Comparison of ENCODE assay signal across 11 cellular contexts in the genomic region with DNA sequence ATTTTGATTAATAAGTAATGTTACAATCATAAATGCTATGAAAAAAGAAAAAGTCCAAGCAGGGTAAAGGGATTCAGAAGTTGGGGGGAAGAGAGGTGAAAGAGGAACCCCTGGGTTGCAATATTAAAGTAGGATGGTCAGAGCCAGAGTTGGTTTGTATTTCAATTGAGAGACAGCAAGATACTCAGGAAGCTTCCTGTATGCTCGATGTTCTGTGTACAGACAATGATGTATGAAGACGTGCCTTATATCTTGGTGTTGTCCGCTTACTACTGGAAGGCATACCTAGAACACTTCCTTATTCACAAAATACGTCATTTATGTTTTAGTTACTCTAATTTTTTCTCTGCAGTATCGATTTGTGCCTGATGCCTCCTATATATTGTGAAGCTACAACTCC.
DNase-seq lines count a peak whose midpoint lies in the region; ATAC-seq and TF ChIP-seq lines count a peak whose summit lies in the region.
"Had no signal": no experiment of that assay in that cellular context is flagged by ENCODE, and none has a peak within 500 bp of the region (broad histone marks: within the 10 kb centered on the region; RNA-seq: fewer than 3 reads in every experiment).

No MANE protein-coding gene starts in this region.

- H3K27me3 ChIP-seq in CD4-positive, CD25-positive, alpha-beta regulatory T cell (ENCODE audit: control insufficient read depth, insufficient read depth, low read length) = no peaks in the 10 kb centered on the region
- H3K27me3 ChIP-seq in MM.1S (replicated peaks; ENCODE audit: insufficient read depth, low read length) (no peaks in the 10 kb centered on the region), esophagus squamous epithelium (no peaks in the 10 kb centered on the region)

- intact Hi-C loops in esophagus squamous epithelium (cut with DNase I) (no loop called here), sciatic nerve (cut with DNase I) (no loop called here)

- no peak for TF ChIP-seq POLR2A in esophagus squamous epithelium (IDR thresholded peaks at IDR 0.05)

- no peaks in the 10 kb centered on the region for H3K36me3 ChIP-seq in CD4-positive, CD25-positive, alpha-beta regulatory T cell (ENCODE audit: control insufficient read depth, insufficient read depth, low read length)
- H3K36me3 ChIP-seq in MM.1S (replicated peaks; ENCODE audit: insufficient read depth, low read length) = no peaks in the 10 kb centered on the region
- no peaks in the 10 kb centered on the region for H3K36me3 ChIP-seq in esophagus squamous epithelium

- peak in 2 of 3 donors; percentile 47 to 65 for DNase-seq in CD4-positive, CD25-positive, alpha-beta regulatory T cell
- DNase-seq in MM.1S (no peak), esophagus squamous epithelium (lab: John Stamatoyannopoulos, UW) (no peak), iPS-NIHi11 (ENCODE audit: low spot score) (no peak), sciatic nerve (ENCODE audit: low spot score) (no peak)
- DNase-seq: COR-L47, islet precursor cell, NCI-H187 treated with DMSO at 0.1 percent for 48 hours had no signal

- H3K9me2 ChIP-seq in MM.1S (replicated peaks; ENCODE audit: insufficient read depth, low read length) = no peaks in the 10 kb centered on the region

- H3K4me1 Mint-ChIP-seq in CD4-positive, CD25-positive, alpha-beta regulatory T cell = peaks cover 59 to 84% (median 71%) of the 10 kb centered on the region in 4 donors
- H3K4me1 Mint-ChIP-seq in brain = peaks cover 69% of the 10 kb centered on the region

- H3F3A ChIP-seq in MM.1S (ENCODE audit: insufficient read depth, low read length) = peaks cover 42% of the 10 kb centered on the region

- H3K9me3 ChIP-seq in CD4-positive, CD25-positive, alpha-beta regulatory T cell (ENCODE audit: control insufficient read depth in 2 of 2, low read length in 2 of 2) = no peaks in the 10 kb centered on the region
- no peaks in the 10 kb centered on the region for H3K9me3 ChIP-seq in MM.1S (replicated peaks; ENCODE audit: insufficient read depth, low read length)
- no peaks in the 10 kb centered on the region for H3K9me3 ChIP-seq in esophagus squamous epithelium

- H4K20me1 ChIP-seq in MM.1S (ENCODE audit: insufficient read depth, low read length) = peaks cover 82% of the 10 kb centered on the region

- H3K36me3 Mint-ChIP-seq in CD4-positive, CD25-positive, alpha-beta regulatory T cell = no peaks in the 10 kb centered on the region
- peaks cover 26% of the 10 kb centered on the region for H3K36me3 Mint-ChIP-seq in brain

- H3K9me3 Mint-ChIP-seq in CD4-positive, CD25-positive, alpha-beta regulatory T cell = peaks cover 0 to 1% (median 0%) of the 10 kb centered on the region in 7 donors
- H3K9me3 Mint-ChIP-seq in brain = peaks cover 0 to 6% (median 3%) of the 10 kb centered on the region in 5 experiments

- peak overlapping the region; percentile 75 for H3K27ac ChIP-seq in CD4-positive, CD25-positive, alpha-beta regulatory T cell (ENCODE audit: insufficient read depth, low read length, poor library complexity, severe bottlenecking)
- H3K27ac ChIP-seq in MM.1S (ENCODE audit: low read length) = peak overlapping the region; percentile 74; the same call in 1 of the 2 replicates
- peak overlapping the region in 2 of 4 donors; percentile 72 to 74 for H3K27ac ChIP-seq in esophagus squamous epithelium

- H3K4me2 ChIP-seq in MM.1S (ENCODE audit: low read depth, low read length) = peak overlapping the region; percentile 26; the same call in 1 of the 2 replicates

- TF ChIP-seq CTCF in MM.1S (IDR thresholded peaks at IDR 0.05; ENCODE audit: low read length) (no peak), brain (conservative IDR thresholded peaks at IDR 0.05) (no peak), esophagus squamous epithelium (IDR thresholded peaks at IDR 0.05) (no peak)

- H3K27ac Mint-ChIP-seq in CD4-positive, CD25-positive, alpha-beta regulatory T cell = peak overlapping the region; percentile 72 to 95 (median 94)
- H3K27ac Mint-ChIP-seq in brain = peak overlapping the region in 3 of 5 experiments; percentile 2 to 50 (median 26)

- no peak overlapping the region for H2AFZ ChIP-seq in MM.1S (ENCODE audit: low read length)

- peaks cover 56% of the 10 kb centered on the region for H3K4me1 ChIP-seq in CD4-positive, CD25-positive, alpha-beta regulatory T cell (ENCODE audit: control insufficient read depth, insufficient read depth, low read length, poor library complexity, severe bottlenecking)
- H3K4me1 ChIP-seq in MM.1S (ENCODE audit: low read length) (peaks cover 51% of the 10 kb centered on the region), esophagus squamous epithelium (peaks cover 16 to 76% (median 21%) of the 10 kb centered on the region in 3 donors)

- peak overlapping the region; percentile 61 to 84 (median 70) for H3K4me3 Mint-ChIP-seq in CD4-positive, CD25-positive, alpha-beta regulatory T cell
- H3K4me3 Mint-ChIP-seq in brain = no peak overlapping the region

- no peak overlapping the region; the same call in 1 of the 2 replicates for H3K9ac ChIP-seq in MM.1S (ENCODE audit: low read length)

- ATAC-seq in CD4-positive, CD25-positive, alpha-beta regulatory T cell (ENCODE audit: low read depth in 2 of 2) = peak; percentile 74 to 87
- peak; percentile 44 for ATAC-seq in GM18907 (IDR thresholded peaks at IDR 0.05; ENCODE audit: unreplicated experiment)
- ATAC-seq in HG03045 (IDR thresholded peaks at IDR 0.05; ENCODE audit: unreplicated experiment) = no peak
- no peak for ATAC-seq in sciatic nerve

- WGBS in esophagus squamous epithelium, 2 donors = 63 to 75% methylated on average over 5 of the region's 5 CpGs

- peaks cover 99% of the 10 kb centered on the region for H3K79me2 ChIP-seq in MM.1S (ENCODE audit: low read length)

- peak overlapping the region; percentile 67 for H3K4me3 ChIP-seq in CD4-positive, CD25-positive, alpha-beta regulatory T cell (ENCODE audit: low read depth, low read length)
- H3K4me3 ChIP-seq in MM.1S (ENCODE audit: low read length) (no peak overlapping the region), esophagus squamous epithelium (no peak overlapping the region)

- H3K27me3 Mint-ChIP-seq in CD4-positive, CD25-positive, alpha-beta regulatory T cell = no peaks in the 10 kb centered on the region
- no peaks in the 10 kb centered on the region for H3K27me3 Mint-ChIP-seq in brain

Comparison
In these comparisons a context has a peak if more than half of its experiments do, and no peak if none do; other contexts are left out.
1. ATAC-seq: peak in CD4-positive, CD25-positive, alpha-beta regulatory T cell (2 of 2) and GM18907 (single experiment); none in HG03045 (single experiment) and sciatic nerve (single experiment).
2. DNase-seq: peak in CD4-positive, CD25-positive, alpha-beta regulatory T cell (2 of 3); none in MM.1S (single experiment), esophagus squamous epithelium (single experiment), iPS-NIHi11 (single experiment) and sciatic nerve (single experiment).
3. H3K4me3 Mint-ChIP-seq: peak in CD4-positive, CD25-positive, alpha-beta regulatory T cell (4 of 4); none in brain (0 of 5).